Comparison of ENCODE assay signal across 1 cellular context in genomic region chr1:171754971-171755370, GRCh38.
A peak's percentile ranks its signal among the peaks of the same experiment; 100 is the strongest.
TF ChIP-seq lines count a peak whose summit lies in the region.

No MANE protein-coding gene starts in this region.

TF ChIP-seq in K562, 482 proteins besides CTCF, POLR2A, EP300 and RAD21:
- peak; percentile 70 for TF ChIP-seq NFIX (CRISPR knock-in tag; IDR thresholded peaks at IDR 0.05; ENCODE audit: low read depth)
- TF ChIP-seq NFIC (IDR thresholded peaks at IDR 0.05), result peak; percentile 98
- TF ChIP-seq SMAD1 (IDR thresholded peaks at IDR 0.05; ENCODE audit: low read depth, low read length, partially characterized antibody), result peak; percentile 14
- TF ChIP-seq, protein P1, sequence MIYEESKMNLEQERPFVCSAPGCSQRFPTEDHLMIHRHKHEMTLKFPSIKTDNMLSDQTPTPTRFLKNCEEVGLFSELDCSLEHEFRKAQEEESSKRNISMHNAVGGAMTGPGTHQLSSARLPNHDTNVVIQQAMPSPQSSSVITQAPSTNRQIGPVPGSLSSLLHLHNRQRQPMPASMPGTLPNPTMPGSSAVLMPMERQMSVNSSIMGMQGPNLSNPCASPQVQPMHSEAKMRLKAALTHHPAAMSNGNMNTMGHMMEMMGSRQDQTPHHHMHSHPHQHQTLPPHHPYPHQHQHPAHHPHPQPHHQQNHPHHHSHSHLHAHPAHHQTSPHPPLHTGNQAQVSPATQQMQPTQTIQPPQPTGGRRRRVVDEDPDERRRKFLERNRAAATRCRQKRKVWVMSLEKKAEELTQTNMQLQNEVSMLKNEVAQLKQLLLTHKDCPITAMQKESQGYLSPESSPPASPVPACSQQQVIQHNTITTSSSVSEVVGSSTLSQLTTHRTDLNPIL (CRISPR knock-in tag; IDR thresholded peaks at IDR 0.05), result no peak
- TF ChIP-seq TEAD4 (IDR thresholded peaks at IDR 0.05; ENCODE audit: low read length), result no peak
- TF ChIP-seq TEAD4 (CRISPR knock-in tag; IDR thresholded peaks at IDR 0.05; ENCODE audit: borderline replicate concordance), result no peak
- TF ChIP-seq PRDM10 (IDR thresholded peaks at IDR 0.05; ENCODE audit: partially characterized antibody), result peak; percentile 8
- TF ChIP-seq, protein P2, sequence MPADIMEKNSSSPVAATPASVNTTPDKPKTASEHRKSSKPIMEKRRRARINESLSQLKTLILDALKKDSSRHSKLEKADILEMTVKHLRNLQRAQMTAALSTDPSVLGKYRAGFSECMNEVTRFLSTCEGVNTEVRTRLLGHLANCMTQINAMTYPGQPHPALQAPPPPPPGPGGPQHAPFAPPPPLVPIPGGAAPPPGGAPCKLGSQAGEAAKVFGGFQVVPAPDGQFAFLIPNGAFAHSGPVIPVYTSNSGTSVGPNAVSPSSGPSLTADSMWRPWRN (IDR thresholded peaks at IDR 0.05; ENCODE audit: low read depth), result no peak
- TF ChIP-seq ZNF282 (CRISPR knock-in tag; IDR thresholded peaks at IDR 0.05), result no peak
- TF ChIP-seq MYC (IDR thresholded peaks at IDR 0.05; ENCODE audit: low read depth, low read length), result no peak
- TF ChIP-seq MYC (CRISPR knock-in tag; IDR thresholded peaks at IDR 0.05; ENCODE audit: borderline replicate concordance, low read depth), result no peak
